Comparison of ENCODE assay signal across 1 cellular context in genomic region chr17:38746893-38747384, GRCh38.
TF ChIP-seq lines count a peak whose summit lies in the region.

No MANE protein-coding gene starts in this region.

TF ChIP-seq in GM12878, 131 proteins besides CTCF, POLR2A, EP300 and RAD21:
- TF ChIP-seq ZBTB33 (IDR thresholded peaks at IDR 0.05) (no peak), E2F8 (IDR thresholded peaks at IDR 0.05; ENCODE audit: low read depth, partially characterized antibody) (no peak), ZBED1 (IDR thresholded peaks at IDR 0.05; ENCODE audit: borderline replicate concordance) (no peak), FOXK2 (IDR thresholded peaks at IDR 0.05) (no peak; the same call in 1 of the 2 replicates), RFX5 (IDR thresholded peaks at IDR 0.05; ENCODE audit: low read depth, low read length) (no peak), EED (IDR thresholded peaks at IDR 0.05; ENCODE audit: low read depth) (peak; percentile 44; the same call in 1 of the 2 replicates), SMARCA5 (IDR thresholded peaks at IDR 0.05) (peak; percentile 29; the same call in 1 of the 2 replicates), SIX5 (IDR thresholded peaks at IDR 0.05; ENCODE audit: low read depth, low read length, severe bottlenecking) (no peak), RELB (IDR thresholded peaks at IDR 0.05; ENCODE audit: low read depth) (peak; percentile 47), CBX3 (IDR thresholded peaks at IDR 0.05; ENCODE audit: borderline replicate concordance, low read depth) (no peak), RCOR1 (conservative IDR thresholded peaks at IDR 0.05; ENCODE audit: low read depth, low read length) (no peak), ASH2L (IDR thresholded peaks at IDR 0.05; ENCODE audit: borderline replicate concordance, low read depth) (no peak), ZNF217 (IDR thresholded peaks at IDR 0.05) (no peak), EZH2 (IDR thresholded peaks at IDR 0.05; ENCODE audit: borderline replicate concordance, control insufficient read depth, low read depth, low read length) (no peak), EGR1 (IDR thresholded peaks at IDR 0.05; ENCODE audit: borderline replicate concordance in 1 of 2, low read depth in 2 of 2, low read length in 2 of 2) (no peak), MTA2 (IDR thresholded peaks at IDR 0.05; ENCODE audit: low read depth) (no peak; the same call in 1 of the 2 replicates), YY1 (IDR thresholded peaks at IDR 0.05; ENCODE audit: low read depth, low read length) (no peak), ZNF687 (IDR thresholded peaks at IDR 0.05) (no peak), IRF4 (IDR thresholded peaks at IDR 0.05; ENCODE audit: low read depth, low read length) (peak; percentile 53; the same call in 1 of the 2 replicates), NBN (IDR thresholded peaks at IDR 0.05) (0 out of 2 replicates have a peak, but pooled peaks have one; percentile 43), IKZF1 (conservative IDR thresholded peaks at IDR 0.05) (peak; percentile 83), STAT3 (IDR thresholded peaks at IDR 0.05; ENCODE audit: low read depth, low read length) (no peak), DPF2 (IDR thresholded peaks at IDR 0.05) (peak; percentile 83; the same call in 1 of the 2 replicates), MEF2B (IDR thresholded peaks at IDR 0.05; ENCODE audit: partially characterized antibody, poor library complexity, severe bottlenecking) (peak; percentile 91), ATF3 (IDR thresholded peaks at IDR 0.05; ENCODE audit: borderline replicate concordance, extremely low read depth, low read depth, low read length) (no peak), IRF5 (IDR thresholded peaks at IDR 0.05; ENCODE audit: borderline replicate concordance) (no peak), NR2F1 (conservative IDR thresholded peaks at IDR 0.05) (no peak), MAX (IDR thresholded peaks at IDR 0.05; ENCODE audit: low read depth, low read length) (no peak), IKZF2 (IDR thresholded peaks at IDR 0.05) (peak; percentile 63 to 76), SPI1 (IDR thresholded peaks at IDR 0.05; ENCODE audit: borderline replicate concordance, insufficient read depth, low read depth, low read length) (peak; percentile 92), PBX3 (IDR thresholded peaks at IDR 0.05; ENCODE audit: insufficient replicate concordance, low read depth, low read length) (no peak), WRNIP1 (IDR thresholded peaks at IDR 0.05; ENCODE audit: borderline replicate concordance, low read depth, low read length) (no peak), HCFC1 (IDR thresholded peaks at IDR 0.05; ENCODE audit: low read length) (no peak), SUZ12 (IDR thresholded peaks at IDR 0.05; ENCODE audit: unreplicated experiment) (no peak), SREBF2 (IDR thresholded peaks at IDR 0.05; ENCODE audit: low read length) (no peak), CHD2 (IDR thresholded peaks at IDR 0.05; ENCODE audit: borderline replicate concordance, low read depth, low read length) (peak; percentile 3; the same call in 1 of the 2 replicates), SKIL (IDR thresholded peaks at IDR 0.05; ENCODE audit: low read depth, poor library complexity, severe bottlenecking) (no peak), ZNF592 (IDR thresholded peaks at IDR 0.05) (no peak), LARP7 (IDR thresholded peaks at IDR 0.05) (no peak), BRCA1 (IDR thresholded peaks at IDR 0.05; ENCODE audit: low read depth, low read length) (no peak), NFIC (IDR thresholded peaks at IDR 0.05; ENCODE audit: low read depth, low read length) (no peak)
